ENCODE assay signal across 13 cellular contexts in the genomic region with DNA sequence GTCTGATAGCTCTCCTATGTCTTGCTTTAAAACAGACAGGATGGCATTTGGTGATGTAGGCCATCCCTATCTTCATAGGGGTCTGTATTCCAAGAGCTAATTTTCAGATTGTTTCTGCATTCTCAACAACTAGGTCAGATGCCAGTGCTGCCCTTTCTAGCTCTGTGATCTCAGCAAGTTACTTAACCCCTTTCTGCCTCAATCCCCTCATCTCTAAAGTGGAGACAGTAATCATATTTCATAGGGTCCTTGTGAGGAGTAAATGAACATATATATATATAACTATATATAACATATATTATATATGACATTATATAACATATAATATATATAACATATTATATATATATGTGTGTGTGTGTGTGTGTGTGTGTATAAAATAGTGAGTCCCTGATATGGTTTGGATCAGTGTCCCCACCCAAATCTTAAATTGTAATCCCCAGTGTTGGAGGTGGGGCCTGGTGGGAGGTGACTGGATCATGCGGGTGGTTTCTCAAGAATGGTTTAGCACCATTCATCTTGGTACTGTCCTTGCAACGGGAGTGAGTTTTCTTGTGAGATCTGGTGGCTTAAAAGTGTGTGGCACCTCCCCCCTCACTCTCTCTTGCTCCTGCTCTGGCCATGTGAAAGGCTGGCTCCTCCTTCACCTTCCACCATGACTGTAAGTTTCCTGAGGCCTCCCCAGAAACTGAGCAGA. TPM values are rescaled to one million over a fixed set of nuclear protein-coding genes. Genes with fewer than 3 reads are reported as not detected.
A peak's percentile ranks its signal among the peaks of the same experiment; 100 is the strongest.
DNase-seq lines count a peak whose midpoint lies in the region; ATAC-seq and TF ChIP-seq lines count a peak whose summit lies in the region.
"Had no signal": no experiment of that assay in that cellular context is flagged by ENCODE, and none has a peak within 500 bp of the region (broad histone marks: within the 10 kb centered on the region; RNA-seq: fewer than 3 reads in every experiment).

No MANE protein-coding gene starts in this region.

- no peak overlapping the region for H2AFZ ChIP-seq in OCI-LY7 (ENCODE audit: low read length)

- TF ChIP-seq POLR2A in right lobe of liver (IDR thresholded peaks at IDR 0.05), result no peak

- H3K4me3 ChIP-seq in OCI-LY7 (ENCODE audit: low read depth, low read length, poor library complexity, severe bottlenecking), result no peak overlapping the region
- H3K4me3 ChIP-seq in dorsolateral prefrontal cortex, result peak overlapping the region in 27 of 59 donors; percentile 0 to 49 (median 25)
- H3K4me3 ChIP-seq in right lobe of liver, result peak overlapping the region in 2 of 3 donors; percentile 12 to 30

- no peaks in the 10 kb centered on the region for H4K20me1 ChIP-seq in OCI-LY7 (ENCODE audit: insufficient read depth, low read length)

- H3K27me3 ChIP-seq in dorsolateral prefrontal cortex, result no peaks in the 10 kb centered on the region
- no peaks in the 10 kb centered on the region for H3K27me3 ChIP-seq in right lobe of liver

- POLR2A ChIA-PET in OCI-LY7 (lab: Charles Lee), result interaction anchor here (1.7 kb wide), 1 partner anchor 22 kb away, joined by 7 read pairs; no protein-coding TSS in a partner anchor

- CTCF ChIA-PET in OCI-LY7 (lab: Charles Lee; ENCODE audit: unreplicated experiment), result no interaction called here

- DNase-seq in OCI-LY7 (ENCODE audit: low spot score) (no peak), dorsolateral prefrontal cortex (no peak), right lobe of liver (no peak), NCI-H2029 (lab: John Stamatoyannopoulos, UW) (no peak), HUDEP-2 (lab: John Stamatoyannopoulos, UW; ENCODE audit: unreplicated experiment in 76 of 76) (no peak)
- no peak for DNase-seq in stimulated activated CD4-positive, alpha-beta T cell treated with anti-CD3 and anti-CD28 coated beads, Interleukin-2, amount 100 ng/mL, for 48 hours
- DNase-seq: activated CD4-positive, alpha-beta T cell treated with anti-CD3 and anti-CD28 coated beads, Interleukin-2, amount 10 ng/mL, durations not matched to agents 24 days and 14 days; activated naive CD4-positive, alpha-beta T cell treated with Interleukin-2 at 50 U/mL for 16 hours; CD4-positive, alpha-beta memory T cell; naive thymus-derived CD8-positive, alpha-beta T cell; stimulated activated CD4-positive, alpha-beta T cell treated with anti-CD3 and anti-CD28 coated beads, Interleukin-1b, Interleukin-23, amount 100 ng/mL, for 48 hours had no signal

- no peak for TF ChIP-seq CTCF in OCI-LY7 (conservative IDR thresholded peaks at IDR 0.05; ENCODE audit: low read length)
- TF ChIP-seq CTCF in dorsolateral prefrontal cortex (IDR thresholded peaks at IDR 0.05 in 54 of 56, conservative IDR thresholded peaks at IDR 0.05 in 2 of 56; ENCODE audit: low read depth in 1 of 56, partially characterized antibody in 56 of 56), result no peak
- no peak for TF ChIP-seq CTCF in right lobe of liver (IDR thresholded peaks at IDR 0.05)

- H3K4me2 ChIP-seq in OCI-LY7 (ENCODE audit: low read length), result 0 out of 2 replicates have a peak overlapping the region, but pooled peaks have one; percentile 52

- H3K79me2 ChIP-seq in OCI-LY7 (ENCODE audit: insufficient read depth, low read depth, low read length), result no peaks in the 10 kb centered on the region

- H3K9me3 ChIP-seq in OCI-LY7 (ENCODE audit: low read length) (no peaks in the 10 kb centered on the region), right lobe of liver (no peaks in the 10 kb centered on the region)

- intact Hi-C loops in OCI-LY7 (cut with micrococcal nuclease; ENCODE audit: unreplicated experiment), result no loop called here
- intact Hi-C loops in dorsolateral prefrontal cortex (cut with DNase I), result no loop called here
- intact Hi-C loops in right lobe of liver (cut with DNase I), result no loop called here

- ATAC-seq in right lobe of liver (peak; percentile 37 to 60 (median 54)), GM21423 (IDR thresholded peaks at IDR 0.05; ENCODE audit: unreplicated experiment) (no peak)
- ATAC-seq: naive thymus-derived CD8-positive, alpha-beta T cell had no signal

- WGBS in right lobe of liver (ENCODE audit: insufficient coverage, low coverage, low lambda C conversion rate, missing lambda C conversion rate), result 83% methylated on average over 1 of the region's 2 CpGs

- H3K27ac ChIP-seq in OCI-LY7 (ENCODE audit: low read depth, low read length, poor library complexity, severe bottlenecking), result no peak overlapping the region
- H3K27ac ChIP-seq in dorsolateral prefrontal cortex, result peak overlapping the region in 58 of 59 donors; percentile 33 to 99 (median 86)
- peak overlapping the region; percentile 25 to 78 (median 72) for H3K27ac ChIP-seq in right lobe of liver
- peak overlapping the region; percentile 88 for H3K27ac ChIP-seq in temporal lobe (ENCODE audit: low read depth, low read length)

- no peaks in the 10 kb centered on the region for H3K9me2 ChIP-seq in OCI-LY7 (ENCODE audit: insufficient read depth, low read length)

- H3K4me1 ChIP-seq in OCI-LY7 (ENCODE audit: insufficient read depth, low read length, poor library complexity, severe bottlenecking) (peaks cover 30% of the 10 kb centered on the region), right lobe of liver (peaks cover 3 to 72% (median 21%) of the 10 kb centered on the region in 4 donors)

- no TSS peak for BruUV-seq in OCI-LY7 (replicated peaks; lab: Mats Ljungman, UMichigan)

- H3K36me3 ChIP-seq in OCI-LY7 (ENCODE audit: insufficient read depth, low read length) (no peaks in the 10 kb centered on the region), right lobe of liver (no peaks in the 10 kb centered on the region)

RNA-seq across cellular contexts. Expression of gene HIPK2, which starts 45.2 kb away (rescaled TPM):
- total RNA-seq in OCI-LY7 (2014; rRNA removed; shearing (Covaris generic)), result 5.9 and 6.2 TPM in 2 replicates
- total RNA-seq in OCI-LY7 (2022) (7.9 and 10.3 TPM in 2 replicates), dorsolateral prefrontal cortex (100 to 1,000 TPM; 106 to 688 (median 242) TPM), right lobe of liver (10 to 100 TPM; 48.5 to 68.0 (median 59.6) TPM), temporal lobe (20.4 TPM)
